16 cellular contexts compared by ENCODE assay signal in the genomic region with DNA sequence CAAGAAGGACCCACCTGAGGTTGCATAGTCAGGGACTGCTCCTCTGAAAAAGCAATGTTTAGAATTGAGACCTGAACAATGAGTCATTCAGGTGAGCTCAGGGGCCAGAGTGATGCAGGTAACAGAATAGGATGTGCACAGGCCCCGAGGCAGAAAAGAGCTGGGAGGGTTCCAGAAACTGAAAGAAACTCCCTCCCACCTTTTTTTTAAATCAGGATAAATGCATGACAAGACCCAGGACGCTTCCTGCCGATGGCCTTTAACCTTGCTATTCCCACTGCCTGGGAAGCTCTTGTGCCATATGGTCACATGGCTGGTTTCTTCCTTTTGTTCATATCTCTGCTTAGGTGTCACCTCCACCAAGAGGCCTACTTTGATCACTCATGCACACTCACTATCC.
"Had no signal": no experiment of that assay in that cellular context is flagged by ENCODE, and none has a peak within 500 bp of the region (broad histone marks: within the 10 kb centered on the region; RNA-seq: fewer than 3 reads in every experiment).

No MANE protein-coding gene starts in this region.

- H3K27me3 ChIP-seq: left lung, right lobe of liver, upper lobe of left lung had no signal

- DNase-seq: activated B cell treated with CpG ODN at 0.5 μM for 24 hours; activated CD4-positive, alpha-beta T cell treated with anti-CD3 and anti-CD28 coated beads, Interleukin-2, amount 10 ng/mL, durations not matched to agents 24 days and 14 days; activated CD8-positive, alpha-beta memory T cell treated with anti-CD3 and anti-CD28 coated beads for 24 hours; activated naive CD4-positive, alpha-beta T cell treated with Interleukin-2 at 50 U/mL for 16 hours; central memory CD4-positive, alpha-beta T cell; effector CD8-positive, alpha-beta T cell; erythroblast; hypothalamus; left lung; nephron progenitor cell; right lobe of liver; stimulated activated CD4-positive, alpha-beta T cell treated with anti-CD3 and anti-CD28 coated beads, Interleukin-2, amount 100 ng/mL, for 24 hours; stimulated activated naive CD4-positive, alpha-beta T cell; upper lobe of left lung had no signal

- H3K36me3 ChIP-seq: left lung, prostate gland, right lobe of liver, upper lobe of left lung had no signal

- H3K4me1 ChIP-seq: left lung, prostate gland, right lobe of liver had no signal

- ATAC-seq: left lung had no signal

- H3K4me3 ChIP-seq: coronary artery, left lung, prostate gland, right lobe of liver, upper lobe of left lung had no signal

- H3K27ac ChIP-seq: coronary artery, left lung, prostate gland, right lobe of liver, upper lobe of left lung had no signal

- H3K9me3 ChIP-seq: left lung, prostate gland, right lobe of liver, upper lobe of left lung had no signal
